8 cellular contexts compared by ENCODE assay signal in the genomic region with DNA sequence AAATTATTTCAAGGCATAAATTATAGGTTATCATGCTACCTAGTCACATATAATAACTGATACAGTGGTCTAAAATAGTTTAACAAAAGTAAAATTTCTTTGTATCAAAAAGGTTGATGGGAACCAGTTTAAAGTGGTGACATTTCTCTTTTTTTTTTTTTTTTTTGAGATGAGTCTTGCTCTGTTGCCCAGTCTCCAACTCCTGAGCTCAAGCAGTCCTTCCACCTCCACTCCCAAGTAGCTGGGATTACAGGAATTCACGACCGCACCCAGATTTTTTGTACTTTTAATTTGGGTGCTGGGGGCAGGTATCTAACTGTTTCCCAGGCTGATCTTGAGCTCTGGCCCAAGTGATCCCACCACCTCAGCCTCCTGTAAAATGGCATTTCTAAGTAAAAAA. TPM values are rescaled to one million over a fixed set of nuclear protein-coding genes. Genes with fewer than 3 reads are reported as not detected.
DNase-seq lines count a peak whose midpoint lies in the region; ATAC-seq and TF ChIP-seq lines count a peak whose summit lies in the region.

No MANE protein-coding gene starts in this region.

- TF ChIP-seq POLR2A in right lobe of liver (IDR thresholded peaks at IDR 0.05) = no peak

- H3K27me3 Mint-ChIP-seq in activated T-cell treated with anti-CD3 and anti-CD28 coated beads, Interleukin-2, amount 50 U/mL, for 24 hours = no peaks in the 10 kb centered on the region

- intact Hi-C loops in right lobe of liver (cut with DNase I) = no loop called here

- no peak for ATAC-seq in right lobe of liver

- TF ChIP-seq CTCF in right lobe of liver (IDR thresholded peaks at IDR 0.05) = no peak

- 69% methylated on average over 2 of the region's 2 CpGs for WGBS in right lobe of liver (ENCODE audit: insufficient coverage, low coverage, low lambda C conversion rate, missing lambda C conversion rate)
- 92% methylated on average over 2 of the region's 2 CpGs for WGBS in thymus

- H3K4me3 ChIP-seq in adipocyte (ENCODE audit: low read length) (peak overlapping the region; percentile 87), right lobe of liver (peak overlapping the region; percentile 71 to 83 (median 78)), thymus (ENCODE audit: low read length) (peak overlapping the region; percentile 77)

- H3K9me3 Mint-ChIP-seq in activated T-cell treated with anti-CD3 and anti-CD28 coated beads, Interleukin-2, amount 50 U/mL, for 24 hours = no peaks in the 10 kb centered on the region

- no peaks in the 10 kb centered on the region for H3K9me3 ChIP-seq in adipocyte (ENCODE audit: control insufficient read depth, low read length)
- H3K9me3 ChIP-seq in right lobe of liver = no peaks in the 10 kb centered on the region
- H3K9me3 ChIP-seq in thymus (ENCODE audit: control insufficient read depth) = no peaks in the 10 kb centered on the region

- no peak for DNase-seq in activated T-cell treated with anti-CD3 and anti-CD28 coated beads, Interleukin-2, amount 50 U/mL, for 24 hours
- DNase-seq in activated T-cell treated with anti-CD3 and anti-CD28 coated beads, Interleukin-2, amount 50 U/mL, for 1 hour = no peak
- DNase-seq in adipocyte (ENCODE audit: low read depth) = no peak
- no peak for DNase-seq in right lobe of liver
- no peak for DNase-seq in activated gamma-delta T cell (lab: John Stamatoyannopoulos, UW)
- DNase-seq in NCI-H1105 treated with DMSO at 0.1 percent for 48 hours (lab: John Stamatoyannopoulos, UW) = no peak
- DNase-seq in NCI-H524 (lab: John Stamatoyannopoulos, UW) = no peak

- H3K36me3 ChIP-seq in adipocyte (ENCODE audit: control insufficient read depth, insufficient read depth, low read length, severe bottlenecking) = no peaks in the 10 kb centered on the region
- H3K36me3 ChIP-seq in right lobe of liver = no peaks in the 10 kb centered on the region
- H3K36me3 ChIP-seq in thymus (ENCODE audit: control insufficient read depth, insufficient read depth) = no peaks in the 10 kb centered on the region

- H3K4me1 ChIP-seq in adipocyte (ENCODE audit: control insufficient read depth, insufficient read depth, low read length) (peaks cover 24% of the 10 kb centered on the region), right lobe of liver (peaks cover 0 to 19% (median 3%) of the 10 kb centered on the region in 4 donors), thymus (ENCODE audit: control insufficient read depth, insufficient read depth, low read length) (peaks cover 7% of the 10 kb centered on the region)

- no peaks in the 10 kb centered on the region for H3K27me3 ChIP-seq in adipocyte (replicated peaks; ENCODE audit: control insufficient read depth, insufficient read depth, low read length)
- H3K27me3 ChIP-seq in right lobe of liver = no peaks in the 10 kb centered on the region
- H3K27me3 ChIP-seq in thymus (ENCODE audit: control insufficient read depth, insufficient read depth) = no peaks in the 10 kb centered on the region

- peak overlapping the region; percentile 93 for H3K9ac ChIP-seq in adipocyte (ENCODE audit: low read length)

- H3K27ac ChIP-seq in right lobe of liver = peak overlapping the region; percentile 99 to 100 (median 99)
- peak overlapping the region; percentile 88 for H3K27ac ChIP-seq in thymus (ENCODE audit: low read depth)

- peaks cover 24% of the 10 kb centered on the region for H3K36me3 Mint-ChIP-seq in activated T-cell treated with anti-CD3 and anti-CD28 coated beads, Interleukin-2, amount 50 U/mL, for 24 hours (ENCODE audit: low read depth)

- H3K4me1 Mint-ChIP-seq in activated T-cell treated with anti-CD3 and anti-CD28 coated beads, Interleukin-2, amount 50 U/mL, for 24 hours (ENCODE audit: low read depth) = peaks cover 46% of the 10 kb centered on the region

- peak overlapping the region; percentile 97 for H3K27ac Mint-ChIP-seq in activated T-cell treated with anti-CD3 and anti-CD28 coated beads, Interleukin-2, amount 50 U/mL, for 24 hours

- H3K4me3 Mint-ChIP-seq in activated T-cell treated with anti-CD3 and anti-CD28 coated beads, Interleukin-2, amount 50 U/mL, for 24 hours = peak overlapping the region; percentile 86

RNA-seq across cellular contexts. Expression of gene NMI, which starts 1.0 kb away (rescaled TPM):
- total RNA-seq in right lobe of liver = 10 to 100 TPM in 3 of 6 experiments, 1 to 10 TPM in 3; 7.2 to 14.2 (median 10.2) TPM
- polyA plus RNA-seq in thymus = 38.8 TPM

RNA-seq across cellular contexts. Expression of gene RBM43, which starts 28.8 kb away (rescaled TPM):
- 1 to 10 TPM; 2.2 to 4.2 (median 3.3) TPM for total RNA-seq in right lobe of liver
- polyA plus RNA-seq in thymus = 9.5 TPM
